In genomic region chr13:107203146-107203847, GRCh38 we compare ENCODE assay signal across 8 cellular contexts.
DNase-seq lines count a peak whose midpoint lies in the region; ATAC-seq and TF ChIP-seq lines count a peak whose summit lies in the region.

No MANE protein-coding gene starts in this region.

- H3K36me3 Mint-ChIP-seq in nephron (ENCODE audit: low read depth) (no peaks in the 10 kb centered on the region), natural killer cell (no peaks in the 10 kb centered on the region)

- intact Hi-C loops in natural killer cell (cut with micrococcal nuclease): no loop called here

- no peaks in the 10 kb centered on the region for H3K9me3 Mint-ChIP-seq in nephron
- no peaks in the 10 kb centered on the region for H3K9me3 Mint-ChIP-seq in natural killer cell

- H3K4me3 Mint-ChIP-seq in nephron (no peak overlapping the region), natural killer cell (no peak overlapping the region)

- H3K4me1 Mint-ChIP-seq in nephron: no peaks in the 10 kb centered on the region
- H3K4me1 Mint-ChIP-seq in natural killer cell: peaks cover 0 to 5% of the 10 kb centered on the region in 2 donors

- DNase-seq in GM12864 (ENCODE audit: low read depth): no peak
- peak; percentile 39 for DNase-seq in choroid plexus epithelial cell (ENCODE audit: low read depth)
- no peak for DNase-seq in activated T-cell treated with anti-CD3 and anti-CD28 coated beads, Interleukin-2, amount 50 U/mL, for 1 hour
- DNase-seq in natural killer cell: no peak
- DNase-seq in activated naive CD4-positive, alpha-beta T cell (lab: John Stamatoyannopoulos, UW): no peak

- H3K27me3 Mint-ChIP-seq in nephron (ENCODE audit: low read depth) (peaks cover 16% of the 10 kb centered on the region), natural killer cell (ENCODE audit: low read depth in 2 of 2) (no peaks in the 10 kb centered on the region)

- peak; percentile 52 for ATAC-seq in HG03432 (IDR thresholded peaks at IDR 0.05; ENCODE audit: unreplicated experiment)
- no peak for ATAC-seq in natural killer cell
- ATAC-seq in HG03135 (IDR thresholded peaks at IDR 0.05; ENCODE audit: unreplicated experiment): no peak

- H3K4me3 ChIP-seq in GM12864 (ENCODE audit: low read depth, low read length) (no peak overlapping the region), choroid plexus epithelial cell (ENCODE audit: low read depth, low read length) (no peak overlapping the region)

- TF ChIP-seq CTCF in GM12864 (IDR thresholded peaks at IDR 0.05; ENCODE audit: low read depth, low read length, missing control alignments): peak; percentile 49
- peak; percentile 65 for TF ChIP-seq CTCF in choroid plexus epithelial cell (conservative IDR thresholded peaks at IDR 0.05; ENCODE audit: low read depth, low read length)
- peak; percentile 28 to 50 (median 34) for TF ChIP-seq CTCF in nephron (IDR thresholded peaks at IDR 0.05; ENCODE audit: unreplicated experiment in 3 of 3)
- TF ChIP-seq CTCF in natural killer cell (IDR thresholded peaks at IDR 0.05): no peak

- H3K27ac Mint-ChIP-seq in nephron: peak overlapping the region in 1 of 3 experiments; percentile 59
- no peak overlapping the region for H3K27ac Mint-ChIP-seq in natural killer cell
